In the genomic region with DNA sequence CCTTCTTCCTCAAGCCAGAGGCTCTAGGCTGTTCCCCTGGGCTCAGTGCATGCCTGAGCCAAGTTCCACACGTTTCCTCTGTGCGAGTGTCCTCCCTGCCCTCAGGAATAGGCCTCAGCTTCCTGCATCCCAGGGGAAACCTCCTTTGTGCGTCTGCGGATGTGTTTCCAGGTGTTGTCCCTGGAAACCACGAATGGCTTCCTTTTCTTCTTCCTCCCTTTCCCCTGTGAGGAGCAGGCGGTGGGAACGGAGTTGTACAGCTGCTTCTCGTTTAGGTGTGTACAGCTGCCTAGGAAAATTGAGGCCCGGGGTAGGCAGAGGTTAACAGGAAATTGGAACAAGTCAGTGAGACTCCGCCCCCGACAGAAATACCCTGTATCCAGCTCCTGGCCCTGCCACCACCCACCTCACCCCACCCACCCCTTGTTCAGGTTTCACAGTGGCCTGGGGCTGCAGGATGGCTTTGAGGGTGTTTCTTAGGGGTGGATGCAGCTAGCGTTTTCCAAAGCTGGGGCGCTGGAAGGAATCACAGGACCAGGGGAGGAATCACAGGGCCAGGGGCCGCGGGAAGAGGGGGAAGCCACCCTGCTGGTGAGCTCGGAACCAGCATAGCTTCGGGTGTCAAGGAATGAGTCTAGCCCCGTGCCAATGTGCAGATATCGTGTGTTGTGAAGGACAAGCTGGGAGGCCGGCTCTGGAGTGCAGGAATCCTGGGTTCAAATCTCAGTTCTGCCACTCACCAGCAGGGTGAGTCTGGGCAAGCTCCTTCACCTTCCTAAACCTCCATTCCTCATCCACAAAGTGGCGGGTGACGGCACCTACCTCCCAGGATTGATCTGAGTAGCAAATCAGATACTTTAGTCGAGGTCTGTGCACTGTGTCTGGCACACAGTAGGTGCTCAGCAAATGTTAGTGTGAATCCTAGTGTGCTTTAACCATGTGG, we compare ENCODE assay signal across 11 cellular contexts. TPM values are rescaled to one million over a fixed set of nuclear protein-coding genes. Genes with fewer than 3 reads are reported as not detected.
DNase-seq lines count a peak whose midpoint lies in the region; ATAC-seq and TF ChIP-seq lines count a peak whose summit lies in the region.
"Had no signal": no experiment of that assay in that cellular context is flagged by ENCODE, and none has a peak within 500 bp of the region (broad histone marks: within the 10 kb centered on the region; RNA-seq: fewer than 3 reads in every experiment).

No MANE protein-coding gene starts in this region.

- peaks cover 3% of the 10 kb centered on the region for H3K27me3 Mint-ChIP-seq in activated CD4-positive, alpha-beta T cell treated with anti-CD3 and anti-CD28 coated beads, Interleukin-2, amount 10 ng/mL, durations not matched to agents 7 days and 5 days
- peaks cover 3% of the 10 kb centered on the region for H3K27me3 Mint-ChIP-seq in activated CD4-positive, alpha-beta T cell treated with anti-CD3 and anti-CD28 coated beads, Interleukin-2, amount 10 ng/mL, durations not matched to agents 24 days and 14 days
- no peaks in the 10 kb centered on the region for H3K27me3 Mint-ChIP-seq in dendritic cell treated with granulocyte-macrophage colony-stimulating factor and Interleukin-4, amounts not matched to agents 40 ng/mL and 50 ng/mL, for 4 days

- TF ChIP-seq POLR2A in testis (IDR thresholded peaks at IDR 0.05), result no peak

- no peaks in the 10 kb centered on the region for H3K36me3 Mint-ChIP-seq in activated CD4-positive, alpha-beta T cell treated with anti-CD3 and anti-CD28 coated beads, Interleukin-2, amount 10 ng/mL, durations not matched to agents 7 days and 5 days (ENCODE audit: low read depth)
- H3K36me3 Mint-ChIP-seq in activated CD4-positive, alpha-beta T cell treated with anti-CD3 and anti-CD28 coated beads, Interleukin-2, amount 10 ng/mL, durations not matched to agents 24 days and 14 days (ENCODE audit: low read depth), result no peaks in the 10 kb centered on the region
- peaks cover 7% of the 10 kb centered on the region for H3K36me3 Mint-ChIP-seq in dendritic cell treated with granulocyte-macrophage colony-stimulating factor and Interleukin-4, amounts not matched to agents 40 ng/mL and 50 ng/mL, for 4 days (ENCODE audit: low read depth)

- H3K9me3 Mint-ChIP-seq in activated CD4-positive, alpha-beta T cell treated with anti-CD3 and anti-CD28 coated beads, Interleukin-2, amount 10 ng/mL, durations not matched to agents 7 days and 5 days, result no peaks in the 10 kb centered on the region
- no peaks in the 10 kb centered on the region for H3K9me3 Mint-ChIP-seq in activated CD4-positive, alpha-beta T cell treated with anti-CD3 and anti-CD28 coated beads, Interleukin-2, amount 10 ng/mL, durations not matched to agents 24 days and 14 days
- H3K9me3 Mint-ChIP-seq in dendritic cell treated with granulocyte-macrophage colony-stimulating factor and Interleukin-4, amounts not matched to agents 40 ng/mL and 50 ng/mL, for 4 days, result no peaks in the 10 kb centered on the region

- intact Hi-C loops in activated CD4-positive, alpha-beta T cell treated with anti-CD3 and anti-CD28 coated beads, Interleukin-2, amount 10 ng/mL, durations not matched to agents 24 days and 14 days (cut with micrococcal nuclease), result loop anchor here (5.0 kb wide), 1 partner anchor 218 kb away; no protein-coding TSS in a partner anchor
- intact Hi-C loops in dendritic cell treated with granulocyte-macrophage colony-stimulating factor and Interleukin-4, amounts not matched to agents 40 ng/mL and 50 ng/mL, for 4 days (cut with micrococcal nuclease), result loop anchor here (5.0 to 10.0 kb wide), 6 partner anchors 53 to 295 kb away; a partner anchor contains a TSS
- intact Hi-C loops in left lung (cut with DNase I) (loop anchor here in 1 of 2 donors (5.0 kb wide), 1 partner anchor 322 kb away; no protein-coding TSS in a partner anchor), testis (cut with DNase I; ENCODE audit: low total_unique reads) (loop anchor here (10.0 kb wide), 1 partner anchor 325 kb away; no protein-coding TSS in a partner anchor)

- no peak for DNase-seq in activated CD4-positive, alpha-beta T cell treated with anti-CD3 and anti-CD28 coated beads, Interleukin-2, amount 10 ng/mL, durations not matched to agents 7 days and 5 days
- no peak for DNase-seq in activated CD4-positive, alpha-beta T cell treated with anti-CD3 and anti-CD28 coated beads, Interleukin-2, amount 10 ng/mL, durations not matched to agents 24 days and 14 days
- DNase-seq in left lung (peak in 1 of 2 donors; percentile 50), testis (peak; percentile 9), kidney tubule cell (ENCODE audit: low spot score) (no peak), GM10266 (ENCODE audit: extremely low spot score) (no peak)
- DNase-seq in stimulated activated CD4-positive, alpha-beta T cell treated with anti-CD3 and anti-CD28 coated beads, Interleukin-15, amount 100 ng/mL, for 24 hours, result no peak
- DNase-seq: GOT3; NCI-H82; stimulated activated CD4-positive, alpha-beta T cell treated with anti-CD3 and anti-CD28 coated beads, Interleukin-12 subunit alpha, Interleukin-12 subunit beta, amount 100 ng/mL, for 4 hours had no signal

- peaks cover 11% of the 10 kb centered on the region for H3K4me1 Mint-ChIP-seq in activated CD4-positive, alpha-beta T cell treated with anti-CD3 and anti-CD28 coated beads, Interleukin-2, amount 10 ng/mL, durations not matched to agents 7 days and 5 days
- H3K4me1 Mint-ChIP-seq in activated CD4-positive, alpha-beta T cell treated with anti-CD3 and anti-CD28 coated beads, Interleukin-2, amount 10 ng/mL, durations not matched to agents 24 days and 14 days, result peaks cover 13% of the 10 kb centered on the region
- peaks cover 75% of the 10 kb centered on the region for H3K4me1 Mint-ChIP-seq in dendritic cell treated with granulocyte-macrophage colony-stimulating factor and Interleukin-4, amounts not matched to agents 40 ng/mL and 50 ng/mL, for 4 days (ENCODE audit: low read depth)

- H3K4me1 ChIP-seq in left lung (peaks cover 0 to 59% of the 10 kb centered on the region in 2 donors), testis (no peaks in the 10 kb centered on the region)

- H3K4me3 Mint-ChIP-seq in activated CD4-positive, alpha-beta T cell treated with anti-CD3 and anti-CD28 coated beads, Interleukin-2, amount 10 ng/mL, durations not matched to agents 7 days and 5 days, result no peak overlapping the region
- H3K4me3 Mint-ChIP-seq in activated CD4-positive, alpha-beta T cell treated with anti-CD3 and anti-CD28 coated beads, Interleukin-2, amount 10 ng/mL, durations not matched to agents 24 days and 14 days, result no peak overlapping the region
- H3K4me3 Mint-ChIP-seq in dendritic cell treated with granulocyte-macrophage colony-stimulating factor and Interleukin-4, amounts not matched to agents 40 ng/mL and 50 ng/mL, for 4 days, result no peak overlapping the region

- H3K36me3 ChIP-seq in left lung (no peaks in the 10 kb centered on the region), testis (ENCODE audit: low read depth, missing control alignments) (no peaks in the 10 kb centered on the region)

- H3K27ac ChIP-seq in left lung (peak overlapping the region; percentile 7 to 76), testis (no peak overlapping the region)

- peak overlapping the region; percentile 28 for H3K27ac Mint-ChIP-seq in activated CD4-positive, alpha-beta T cell treated with anti-CD3 and anti-CD28 coated beads, Interleukin-2, amount 10 ng/mL, durations not matched to agents 7 days and 5 days
- H3K27ac Mint-ChIP-seq in activated CD4-positive, alpha-beta T cell treated with anti-CD3 and anti-CD28 coated beads, Interleukin-2, amount 10 ng/mL, durations not matched to agents 24 days and 14 days, result no peak overlapping the region
- H3K27ac Mint-ChIP-seq in dendritic cell treated with granulocyte-macrophage colony-stimulating factor and Interleukin-4, amounts not matched to agents 40 ng/mL and 50 ng/mL, for 4 days, result peak overlapping the region; percentile 87

- no peaks in the 10 kb centered on the region for H3K9me3 ChIP-seq in left lung
- no peaks in the 10 kb centered on the region for H3K9me3 ChIP-seq in testis

- CTCF ChIA-PET in activated CD4-positive, alpha-beta T cell treated with anti-CD3 and anti-CD28 coated beads, Interleukin-2, amount 10 ng/mL, durations not matched to agents 7 days and 5 days (lab: Charles Lee), result interaction anchor here (1.0 to 1.3 kb wide), 2 partner anchors 8 to 59 kb away, joined by 3 read pairs; no protein-coding TSS in a partner anchor

- POLR2A ChIA-PET in activated CD4-positive, alpha-beta T cell treated with anti-CD3 and anti-CD28 coated beads, Interleukin-2, amount 10 ng/mL, durations not matched to agents 7 days and 5 days (lab: Charles Lee), result no interaction called here

- 69 to 81% methylated on average over 19 to 23 of the region's 23 CpGs for WGBS in testis, 2 donors

- ATAC-seq in left lung, result no peak

- H3K27me3 ChIP-seq in left lung (no peaks in the 10 kb centered on the region), testis (no peaks in the 10 kb centered on the region)

- H3K4me3 ChIP-seq in left lung (no peak overlapping the region), testis (no peak overlapping the region)

- TF ChIP-seq CTCF in left lung (IDR thresholded peaks at IDR 0.05) (peak; percentile 10 to 25), testis (IDR thresholded peaks at IDR 0.05) (peak in 1 of 3 experiments; percentile 4), GM10266 (IDR thresholded peaks at IDR 0.05; ENCODE audit: control insufficient read depth, insufficient read depth, low read depth, missing control alignments) (no peak)

RNA-seq across cellular contexts. Expression of a gene that starts 53.8 kb away (rescaled TPM):
- total RNA-seq in activated CD4-positive, alpha-beta T cell treated with anti-CD3 and anti-CD28 coated beads, Interleukin-2, amount 10 ng/mL, durations not matched to agents 7 days and 5 days, result 10 to 100 TPM; 52.6 to 56.8 TPM
- 21.5 and 21.6 TPM in 2 replicates for total RNA-seq in activated CD4-positive, alpha-beta T cell treated with anti-CD3 and anti-CD28 coated beads, Interleukin-2, amount 10 ng/mL, durations not matched to agents 24 days and 14 days
- total RNA-seq in left lung (10 to 100 TPM; 25.7 to 54.8 TPM), testis (10 to 100 TPM; 49.8 to 56.2 TPM)
- 25.9 TPM for polyA plus RNA-seq in testis (ENCODE audit: insufficient read depth, low read depth, low replicate concordance)

Comparison
In these comparisons a context has a peak if more than half of its experiments do, and no peak if none do; other contexts are left out.
1. H3K27ac ChIP-seq: peak in left lung (2 of 2); none in testis (0 of 2).